ENCODE assay signal across 17 cellular contexts in genomic region chr21:23455676-23456075, GRCh38.
DNase-seq lines count a peak whose midpoint lies in the region; ATAC-seq, FAIRE-seq and TF ChIP-seq lines count a peak whose summit lies in the region.
"Had no signal": no experiment of that assay in that cellular context is flagged by ENCODE, and none has a peak within 500 bp of the region (broad histone marks: within the 10 kb centered on the region; RNA-seq: fewer than 3 reads in every experiment).

No MANE protein-coding gene starts in this region.

- ATAC-seq in GM19043 (IDR thresholded peaks at IDR 0.05; ENCODE audit: low read depth, unreplicated experiment) (peak; percentile 76), GM21786 (IDR thresholded peaks at IDR 0.05; ENCODE audit: unreplicated experiment) (peak; percentile 85), HG03159 (IDR thresholded peaks at IDR 0.05; ENCODE audit: unreplicated experiment) (peak; percentile 71), GM12878 (peak; percentile 79)
- ATAC-seq: right lobe of liver had no signal

- no peak overlapping the region for H3K27ac Mint-ChIP-seq in activated T-helper 2 cell treated with anti-CD3 and anti-CD28 coated beads, Interferon-gamma antibody, Interleukin-2, Interleukin-4, amounts not matched to agents 10 μg/mL and 5 μg/mL and 100 μg/mL, durations not matched to agents 14 hours and 24 hours and 36 hours
- H3K27ac Mint-ChIP-seq: nephron progenitor cell, type B pancreatic cell had no signal

- H3K4me3 ChIP-seq in GM12878 (no peak overlapping the region), tibial artery (no peak overlapping the region), PC-9 (no peak overlapping the region)
- H3K4me3 ChIP-seq: lung, right lobe of liver had no signal

- H4K20me1 ChIP-seq in GM12878 (ENCODE audit: control insufficient read depth, insufficient read depth) (no peaks in the 10 kb centered on the region), PC-9 (ENCODE audit: insufficient read depth) (no peaks in the 10 kb centered on the region)

- no peaks in the 10 kb centered on the region for H3K4me1 ChIP-seq in GM12878 (ENCODE audit: control insufficient read depth, insufficient read depth, low read length)
- H3K4me1 ChIP-seq in tibial artery: no peaks in the 10 kb centered on the region
- no peaks in the 10 kb centered on the region for H3K4me1 ChIP-seq in PC-9 (replicated peaks; ENCODE audit: insufficient read depth)
- H3K4me1 ChIP-seq: right lobe of liver had no signal

- no peaks in the 10 kb centered on the region for H3K27me3 Mint-ChIP-seq in activated T-helper 2 cell treated with anti-CD3 and anti-CD28 coated beads, Interferon-gamma antibody, Interleukin-2, Interleukin-4, amounts not matched to agents 10 μg/mL and 5 μg/mL and 100 μg/mL, durations not matched to agents 14 hours and 24 hours and 36 hours (ENCODE audit: low read depth)
- H3K27me3 Mint-ChIP-seq: type B pancreatic cell had no signal

- H3F3A ChIP-seq in PC-9 (ENCODE audit: insufficient read depth, low read depth): no peaks in the 10 kb centered on the region

- no peaks in the 10 kb centered on the region for H3K9me2 ChIP-seq in PC-9 (ENCODE audit: insufficient read depth)

- POLR2A ChIA-PET in GM12878 (lab: Charles Lee) (interaction anchor here (1.3 kb wide), 1 partner anchor 18 kb away, joined by 4 read pairs; no protein-coding TSS in a partner anchor), PC-9 (lab: Charles Lee; ENCODE audit: unreplicated experiment) (no interaction called here)

- no peaks in the 10 kb centered on the region for H3K36me3 Mint-ChIP-seq in activated T-helper 2 cell treated with anti-CD3 and anti-CD28 coated beads, Interferon-gamma antibody, Interleukin-2, Interleukin-4, amounts not matched to agents 10 μg/mL and 5 μg/mL and 100 μg/mL, durations not matched to agents 14 hours and 24 hours and 36 hours (ENCODE audit: low read depth)
- H3K36me3 Mint-ChIP-seq: type B pancreatic cell had no signal

- intact Hi-C loops in GM12878 (cut with micrococcal nuclease; ENCODE audit: unreplicated experiment): loop anchor here (5.0 kb wide), 1 partner anchor 42 kb away; no protein-coding TSS in a partner anchor
- intact Hi-C loops in tibial artery (cut with DNase I; ENCODE audit: low total_unique reads): no loop called here
- intact Hi-C loops in PC-9 (cut with micrococcal nuclease; ENCODE audit: unreplicated experiment): no loop called here
- intact Hi-C loops in activated T-helper 2 cell treated with anti-CD3 and anti-CD28 coated beads, Interferon-gamma antibody, Interleukin-2, Interleukin-4, amounts not matched to agents 10 μg/mL and 5 μg/mL and 100 μg/mL, durations not matched to agents 14 hours and 24 hours and 36 hours (cut with micrococcal nuclease): no loop called here

- no peak for TF ChIP-seq EP300 in GM12878 (IDR thresholded peaks at IDR 0.05; ENCODE audit: borderline replicate concordance in 1 of 2, control insufficient read depth in 1 of 2, low read depth in 2 of 2, low read length in 2 of 2)

- 14% methylated on average over 4 of the region's 4 CpGs for WGBS in GM12878 (ENCODE audit: insufficient coverage, insufficient replicate concordance, low lambda C conversion rate, missing lambda C conversion rate)

- no peaks in the 10 kb centered on the region for H3K36me3 ChIP-seq in GM12878 (ENCODE audit: control insufficient read depth in 2 of 2, insufficient read depth in 2 of 2, low read length in 1 of 2)
- H3K36me3 ChIP-seq in tibial artery: no peaks in the 10 kb centered on the region
- no peaks in the 10 kb centered on the region for H3K36me3 ChIP-seq in PC-9 (ENCODE audit: low read depth)
- H3K36me3 ChIP-seq: BE2C, right lobe of liver had no signal

- DNase-seq in GM12878 (ENCODE audit: low read depth, low spot score) (no peak), tibial artery (no peak), PC-9 (no peak)
- DNase-seq in activated T-helper 2 cell treated with anti-CD3 and anti-CD28 coated beads, Interferon-gamma antibody, Interleukin-2, Interleukin-4, amounts not matched to agents 10 μg/mL and 5 μg/mL and 100 μg/mL, durations not matched to agents 14 hours and 24 hours and 36 hours (ENCODE audit: low spot score): no peak
- DNase-seq: activated effector memory CD4-positive, alpha-beta T cell treated with Interleukin-2 at 50 U/mL for 16 hours; BE2C; DMS153; NCI-H1105 treated with DMSO at 0.1 percent for 48 hours; NCI-H226; nephron progenitor cell; right lobe of liver; stimulated activated CD4-positive, alpha-beta T cell treated with anti-CD3 and anti-CD28 coated beads, Interleukin-2, amount 100 ng/mL, for 48 hours had no signal

- no peaks in the 10 kb centered on the region for H3K9me3 ChIP-seq in GM12878 (replicated peaks; ENCODE audit: control insufficient read depth, insufficient read depth, low read length)
- H3K9me3 ChIP-seq in tibial artery: peaks cover 0 to 4% (median 0%) of the 10 kb centered on the region in 3 donors
- H3K9me3 ChIP-seq in PC-9 (ENCODE audit: insufficient read depth, low read depth): no peaks in the 10 kb centered on the region
- H3K9me3 ChIP-seq: BE2C, right lobe of liver had no signal

- RAD21 ChIA-PET in GM12878 (lab: Charles Lee; ENCODE audit: unreplicated experiment): no interaction called here

- H3K9me3 Mint-ChIP-seq in activated T-helper 2 cell treated with anti-CD3 and anti-CD28 coated beads, Interferon-gamma antibody, Interleukin-2, Interleukin-4, amounts not matched to agents 10 μg/mL and 5 μg/mL and 100 μg/mL, durations not matched to agents 14 hours and 24 hours and 36 hours: peaks cover 9% of the 10 kb centered on the region
- H3K9me3 Mint-ChIP-seq: nephron progenitor cell, type B pancreatic cell had no signal

- BruUV-seq in GM12878 (replicated peaks; lab: Mats Ljungman, UMichigan): no TSS peak
- no TSS peak for BruUV-seq in PC-9 (replicated peaks; lab: Mats Ljungman, UMichigan)

- SMC1A ChIA-PET in GM12878 (lab: Charles Lee; ENCODE audit: uncharacterized antibody, unreplicated experiment): no interaction called here

- H3K27me3 ChIP-seq in GM12878 (replicated peaks in 1 of 2; ENCODE audit: control insufficient read depth in 2 of 2, insufficient read depth in 2 of 2, low read length in 1 of 2) (no peaks in the 10 kb centered on the region), tibial artery (no peaks in the 10 kb centered on the region), PC-9 (ENCODE audit: insufficient read depth, low read depth) (no peaks in the 10 kb centered on the region)
- H3K27me3 ChIP-seq: BE2C, right lobe of liver had no signal

- TF ChIP-seq CTCF in GM12878 (IDR thresholded peaks at IDR 0.05 in 2 of 3, conservative IDR thresholded peaks at IDR 0.05 in 1 of 3; ENCODE audit: control insufficient read depth in 2 of 3, extremely low read depth in 1 of 3, insufficient read depth in 1 of 3, low read depth in 3 of 3, low read length in 3 of 3): no peak
- TF ChIP-seq CTCF in tibial artery (IDR thresholded peaks at IDR 0.05): no peak
- no peak for TF ChIP-seq CTCF in PC-9 (conservative IDR thresholded peaks at IDR 0.05)

- H2AFZ ChIP-seq in GM12878 (ENCODE audit: control insufficient read depth, low read depth, low read length) (no peak overlapping the region), PC-9 (no peak overlapping the region)

- CTCF ChIA-PET in GM12878 (lab: Yijun Ruan, JAX): no interaction called here
- CTCF ChIA-PET in PC-9 (lab: Charles Lee): no interaction called here

- no peak overlapping the region for H3K4me2 ChIP-seq in GM12878 (ENCODE audit: control insufficient read depth, insufficient read depth)
- no peak overlapping the region for H3K4me2 ChIP-seq in PC-9

- no peak overlapping the region for H3K9ac ChIP-seq in GM12878 (ENCODE audit: control insufficient read depth, insufficient read depth, low read length)

- no peaks in the 10 kb centered on the region for H3K79me2 ChIP-seq in GM12878 (ENCODE audit: control insufficient read depth, insufficient read depth, low read length)
- no peaks in the 10 kb centered on the region for H3K79me2 ChIP-seq in PC-9 (ENCODE audit: low read depth)

- TF ChIP-seq POLR2A in GM12878 (IDR thresholded peaks at IDR 0.05; ENCODE audit: low read depth, low read length): no peak

- H3K27ac ChIP-seq in GM12878 (ENCODE audit: control insufficient read depth, insufficient read depth) (no peak overlapping the region), tibial artery (no peak overlapping the region), PC-9 (no peak overlapping the region)
- H3K27ac ChIP-seq: right lobe of liver had no signal

- in situ Hi-C loops in GM12878 (cut with MboI): no loop called here

- TF ChIP-seq RAD21 in GM12878 (IDR thresholded peaks at IDR 0.05; ENCODE audit: insufficient read depth, low read depth, low read length): no peak

- FAIRE-seq in GM12878 (lab: Jason Lieb, UNC): no peak

- H3K4me1 Mint-ChIP-seq in activated T-helper 2 cell treated with anti-CD3 and anti-CD28 coated beads, Interferon-gamma antibody, Interleukin-2, Interleukin-4, amounts not matched to agents 10 μg/mL and 5 μg/mL and 100 μg/mL, durations not matched to agents 14 hours and 24 hours and 36 hours (ENCODE audit: low read depth): no peaks in the 10 kb centered on the region

- no peak overlapping the region for H3K4me3 Mint-ChIP-seq in activated T-helper 2 cell treated with anti-CD3 and anti-CD28 coated beads, Interferon-gamma antibody, Interleukin-2, Interleukin-4, amounts not matched to agents 10 μg/mL and 5 μg/mL and 100 μg/mL, durations not matched to agents 14 hours and 24 hours and 36 hours (ENCODE audit: low read depth)
- H3K4me3 Mint-ChIP-seq: nephron progenitor cell, type B pancreatic cell had no signal

TF ChIP-seq in GM12878, 131 proteins besides CTCF, POLR2A, EP300 and RAD21:
- no peak for TF ChIP-seq SMAD5 (IDR thresholded peaks at IDR 0.05; ENCODE audit: low read depth)
